In genomic region chr7:22561356-22561755, GRCh38 we compare ENCODE assay signal across 8 cellular contexts.
A peak's percentile ranks its signal among the peaks of the same experiment; 100 is the strongest.
DNase-seq lines count a peak whose midpoint lies in the region; ATAC-seq and TF ChIP-seq lines count a peak whose summit lies in the region.

No MANE protein-coding gene starts in this region.

- H3K27ac ChIP-seq in BLaER1 treated with 17β-estradiol and CSF1 and Interleukin-3, amounts not matched to agents 10 nM and 100 nM, result peak overlapping the region in 1 of 11 experiments; percentile 54; a peak in 3 of 22 replicates
- peak overlapping the region; percentile 60 for H3K27ac ChIP-seq in neuronal stem cell (replicated peaks; ENCODE audit: low read length)
- H3K27ac ChIP-seq in CD4-positive, alpha-beta T cell (ENCODE audit: low read depth, low read length), result no peak overlapping the region

- no peak overlapping the region for H4K8ac ChIP-seq in neuronal stem cell (ENCODE audit: low read depth, low read length)

- no peak for ATAC-seq in CD4-positive, alpha-beta T cell (ENCODE audit: poor library complexity)
- no peak for ATAC-seq in activated naive CD8-positive, alpha-beta T cell treated with anti-CD3 and anti-CD28 coated beads, Interleukin-2, amount 50 U/mL, for 24 hours

- H4K91ac ChIP-seq in neuronal stem cell (ENCODE audit: low read depth, low read length, poor library complexity), result no peak overlapping the region

- H2BK15ac ChIP-seq in neuronal stem cell (ENCODE audit: low read length), result no peak overlapping the region

- no peaks in the 10 kb centered on the region for H3K9me3 ChIP-seq in BLaER1 treated with 17β-estradiol and CSF1 and Interleukin-3, amounts not matched to agents 10 nM and 100 nM (replicated peaks in 1 of 11)
- no peaks in the 10 kb centered on the region for H3K9me3 ChIP-seq in NT2/D1 (ENCODE audit: insufficient read depth, low read length)
- no peaks in the 10 kb centered on the region for H3K9me3 ChIP-seq in neuronal stem cell (replicated peaks in 1 of 2; ENCODE audit: control insufficient read depth in 2 of 2, insufficient read depth in 1 of 2, low read depth in 1 of 2, low read length in 2 of 2)
- no peaks in the 10 kb centered on the region for H3K9me3 ChIP-seq in CD4-positive, alpha-beta T cell (ENCODE audit: control insufficient read depth, low read length)

- peaks cover 60 to 81% (median 70%) of the 10 kb centered on the region in 10 experiments for H3K4me1 ChIP-seq in BLaER1 treated with 17β-estradiol and CSF1 and Interleukin-3, amounts not matched to agents 10 nM and 100 nM
- H3K4me1 ChIP-seq in NT2/D1 (ENCODE audit: insufficient read depth, insufficient read length), result peaks cover 26% of the 10 kb centered on the region
- H3K4me1 ChIP-seq in neuronal stem cell (ENCODE audit: control insufficient read depth in 2 of 2, insufficient read depth in 1 of 2, low read depth in 1 of 2, low read length in 2 of 2), result peaks cover 15 to 26% of the 10 kb centered on the region in 2 donors

- peaks cover 0 to 2% of the 10 kb centered on the region in 2 donors for H3K36me3 Mint-ChIP-seq in CD14-positive monocyte
- H3K36me3 Mint-ChIP-seq in CD4-positive, alpha-beta T cell (ENCODE audit: low read depth), result no peaks in the 10 kb centered on the region
- no peaks in the 10 kb centered on the region for H3K36me3 Mint-ChIP-seq in activated naive CD8-positive, alpha-beta T cell treated with anti-CD3 and anti-CD28 coated beads, Interleukin-2, amount 50 U/mL, for 24 hours (ENCODE audit: low read depth)

- no CpG with 5 or more reads among the region's 13 CpGs for WGBS in neuronal stem cell (ENCODE audit: extremely low coverage in 2 of 2, insufficient read length in 2 of 2, insufficient replicate concordance in 1 of 2), 2 donors

- H2BK120ac ChIP-seq in neuronal stem cell (ENCODE audit: low read depth, low read length), result no peak overlapping the region

- H3K4ac ChIP-seq in neuronal stem cell (ENCODE audit: low read length), result no peak overlapping the region

- H3K27me3 Mint-ChIP-seq in CD14-positive monocyte (ENCODE audit: low read depth in 3 of 3), result peaks cover 31 to 39% (median 37%) of the 10 kb centered on the region in 3 donors
- H3K27me3 Mint-ChIP-seq in CD4-positive, alpha-beta T cell, result peaks cover 34% of the 10 kb centered on the region
- peaks cover 22% of the 10 kb centered on the region for H3K27me3 Mint-ChIP-seq in activated naive CD8-positive, alpha-beta T cell treated with anti-CD3 and anti-CD28 coated beads, Interleukin-2, amount 50 U/mL, for 24 hours

- no peak overlapping the region for H2BK12ac ChIP-seq in neuronal stem cell (ENCODE audit: low read length)

- peak overlapping the region; percentile 38 to 95 (median 60); a peak in 20 of 22 replicates for H3K4me2 ChIP-seq in BLaER1 treated with 17β-estradiol and CSF1 and Interleukin-3, amounts not matched to agents 10 nM and 100 nM
- no peak overlapping the region for H3K4me2 ChIP-seq in neuronal stem cell (ENCODE audit: insufficient read depth, low read length, poor library complexity, severe bottlenecking)

- no peak overlapping the region for H3K4me3 Mint-ChIP-seq in CD14-positive monocyte
- no peak overlapping the region for H3K4me3 Mint-ChIP-seq in CD4-positive, alpha-beta T cell
- no peak overlapping the region for H3K4me3 Mint-ChIP-seq in activated naive CD8-positive, alpha-beta T cell treated with anti-CD3 and anti-CD28 coated beads, Interleukin-2, amount 50 U/mL, for 24 hours

- CTCF ChIA-PET in CD4-positive, alpha-beta T cell (lab: Charles Lee), result interaction anchor here (0.8 to 4.5 kb wide), 4 partner anchors 165 to 493 kb away, joined by 3 to 31 read pairs (median 8); partner anchors contain the start of gene IL6

- H3K9ac ChIP-seq in BLaER1 treated with 17β-estradiol and CSF1 and Interleukin-3, amounts not matched to agents 10 nM and 100 nM, result peak overlapping the region in 1 of 11 experiments; percentile 47; a peak in 1 of 22 replicates
- H3K9ac ChIP-seq in NT2/D1 (ENCODE audit: insufficient read length, low read depth), result peak overlapping the region; percentile 54
- no peak overlapping the region for H3K9ac ChIP-seq in neuronal stem cell (ENCODE audit: low read depth, low read length, poor library complexity)

- H3K18ac ChIP-seq in neuronal stem cell (ENCODE audit: low read length), result no peak overlapping the region

- no peaks in the 10 kb centered on the region for H4K20me1 ChIP-seq in BLaER1 treated with 17β-estradiol and CSF1 and Interleukin-3, amounts not matched to agents 10 nM and 100 nM

- H2BK5ac ChIP-seq in neuronal stem cell (ENCODE audit: low read length), result no peak overlapping the region

- peaks cover 0 to 6% (median 0%) of the 10 kb centered on the region in 7 donors for H3K9me3 Mint-ChIP-seq in CD14-positive monocyte
- H3K9me3 Mint-ChIP-seq in CD4-positive, alpha-beta T cell, result no peaks in the 10 kb centered on the region
- no peaks in the 10 kb centered on the region for H3K9me3 Mint-ChIP-seq in activated naive CD8-positive, alpha-beta T cell treated with anti-CD3 and anti-CD28 coated beads, Interleukin-2, amount 50 U/mL, for 24 hours

- POLR2A ChIA-PET in CD4-positive, alpha-beta T cell (lab: Charles Lee), result no interaction called here

- H3K79me1 ChIP-seq in neuronal stem cell (ENCODE audit: low read depth, low read length), result no peaks in the 10 kb centered on the region

- TF ChIP-seq CTCF in fibroblast of pulmonary artery (IDR thresholded peaks at IDR 0.05; ENCODE audit: low read length, missing control alignments), result no peak
- TF ChIP-seq CTCF in CD14-positive monocyte (IDR thresholded peaks at IDR 0.05), result no peak
- TF ChIP-seq CTCF in CD4-positive, alpha-beta T cell (IDR thresholded peaks at IDR 0.05), result no peak

- H2AK5ac ChIP-seq in neuronal stem cell (ENCODE audit: low read depth, low read length), result no peak overlapping the region

- no peak overlapping the region for H3K23ac ChIP-seq in neuronal stem cell (ENCODE audit: low read depth, low read length, poor library complexity)

- DNase-seq in NT2/D1 (ENCODE audit: low read depth, low spot score) (peak; percentile 92), fibroblast of pulmonary artery (ENCODE audit: low read depth) (peak; percentile 99), neuronal stem cell (ENCODE audit: low spot score) (peak; percentile 42), CD14-positive monocyte (ENCODE audit: low spot score) (no peak)
- DNase-seq in CD4-positive, alpha-beta T cell, result no peak
- no peak for DNase-seq in activated naive CD8-positive, alpha-beta T cell treated with anti-CD3 and anti-CD28 coated beads, Interleukin-2, amount 50 U/mL, for 24 hours
- no peak for DNase-seq in activated CD8-positive, alpha-beta memory T cell treated with anti-CD3 and anti-CD28 coated beads for 24 hours

- H3K36me3 ChIP-seq in BLaER1 treated with 17β-estradiol and CSF1 and Interleukin-3, amounts not matched to agents 10 nM and 100 nM, result no peaks in the 10 kb centered on the region
- H3K36me3 ChIP-seq in NT2/D1 (ENCODE audit: insufficient read depth, insufficient read length, low read length) (no peaks in the 10 kb centered on the region), neuronal stem cell (replicated peaks in 1 of 2; ENCODE audit: control insufficient read depth in 2 of 2, insufficient read depth in 2 of 2, low read length in 2 of 2) (no peaks in the 10 kb centered on the region)

- H3K27ac Mint-ChIP-seq in CD14-positive monocyte, result no peak overlapping the region
- H3K27ac Mint-ChIP-seq in CD4-positive, alpha-beta T cell, result no peak overlapping the region
- no peak overlapping the region for H3K27ac Mint-ChIP-seq in activated naive CD8-positive, alpha-beta T cell treated with anti-CD3 and anti-CD28 coated beads, Interleukin-2, amount 50 U/mL, for 24 hours

- no peak overlapping the region for H3K4me3 ChIP-seq in BLaER1 treated with 17β-estradiol and CSF1 and Interleukin-3, amounts not matched to agents 10 nM and 100 nM
- H3K4me3 ChIP-seq in NT2/D1 (ENCODE audit: insufficient read length, low read depth) (no peak overlapping the region), fibroblast of pulmonary artery (replicated peaks; ENCODE audit: low read depth, low read length) (no peak overlapping the region), neuronal stem cell (ENCODE audit: low read length in 2 of 2) (no peak overlapping the region)

- peaks cover 44% of the 10 kb centered on the region for H3K4me1 Mint-ChIP-seq in CD14-positive monocyte
- H3K4me1 Mint-ChIP-seq in CD4-positive, alpha-beta T cell (ENCODE audit: low read depth), result peaks cover 41% of the 10 kb centered on the region
- H3K4me1 Mint-ChIP-seq in activated naive CD8-positive, alpha-beta T cell treated with anti-CD3 and anti-CD28 coated beads, Interleukin-2, amount 50 U/mL, for 24 hours, result peaks cover 49% of the 10 kb centered on the region

- H2AFZ ChIP-seq in neuronal stem cell (ENCODE audit: low read length), result peak overlapping the region; percentile 77

- H3K27me3 ChIP-seq in BLaER1 treated with 17β-estradiol and CSF1 and Interleukin-3, amounts not matched to agents 10 nM and 100 nM, result peaks cover 0 to 11% (median 0%) of the 10 kb centered on the region in 11 experiments; a peak in 2 of 22 replicates
- H3K27me3 ChIP-seq in NT2/D1 (ENCODE audit: insufficient read depth, insufficient read length) (no peaks in the 10 kb centered on the region), neuronal stem cell (ENCODE audit: control insufficient read depth in 3 of 3, insufficient read depth in 3 of 3, low read depth in 1 of 3, low read length in 3 of 3) (no peaks in the 10 kb centered on the region)
- H3K27me3 ChIP-seq in CD4-positive, alpha-beta T cell (ENCODE audit: control insufficient read depth, insufficient read depth, low read length), result peaks cover 5% of the 10 kb centered on the region

- intact Hi-C loops in CD14-positive monocyte (cut with micrococcal nuclease), result loop anchor here (2.0 to 10.0 kb wide), 6 partner anchors 113 to 493 kb away; partner anchors contain the start of gene HYCC1 (in 1 of the 2)
- intact Hi-C loops in CD4-positive, alpha-beta T cell (cut with DNase I, micrococcal nuclease), result no loop called here

- no peak overlapping the region for H3K14ac ChIP-seq in neuronal stem cell (ENCODE audit: low read length)

Comparison
In these comparisons a context has a peak if more than half of its experiments do, and no peak if none do; other contexts are left out.
1. DNase-seq: peak in NT2/D1 (single experiment), fibroblast of pulmonary artery (single experiment) and neuronal stem cell (single experiment); none in CD14-positive monocyte (single experiment), CD4-positive, alpha-beta T cell (0 of 10), activated naive CD8-positive, alpha-beta T cell treated with anti-CD3 and anti-CD28 coated beads, Interleukin-2, amount 50 U/mL, for 24 hours (single experiment) and activated CD8-positive, alpha-beta memory T cell treated with anti-CD3 and anti-CD28 coated beads for 24 hours (single experiment).
2. intact Hi-C loops: an anchor here in CD14-positive monocyte (2.0 to 10.0 kb wide); none called in CD4-positive, alpha-beta T cell.